ENCODE assay signal across 1 cellular context in genomic region chr7:15839415-15840100, GRCh38.
TF ChIP-seq lines count a peak whose summit lies in the region.

No MANE protein-coding gene starts in this region.

TF ChIP-seq in H1, 55 proteins besides CTCF, POLR2A, EP300 and RAD21 (continued from another document):
- TF ChIP-seq CHD7 (IDR thresholded peaks at IDR 0.05; ENCODE audit: insufficient replicate concordance, low read length): no peak
- TF ChIP-seq SP1 (IDR thresholded peaks at IDR 0.05; ENCODE audit: low read depth, low read length): peak; percentile 74
- no peak for TF ChIP-seq BRCA1 (IDR thresholded peaks at IDR 0.05; ENCODE audit: low read depth, low read length)
- 0 out of 2 replicates have a peak, but pooled peaks have one; percentile 66 for TF ChIP-seq TCF12 (IDR thresholded peaks at IDR 0.05; ENCODE audit: low read depth, low read length)
- peak; percentile 99 for TF ChIP-seq ASH2L (IDR thresholded peaks at IDR 0.05; ENCODE audit: low read length)
- TF ChIP-seq TAF1 (IDR thresholded peaks at IDR 0.05; ENCODE audit: low read depth, low read length): no peak
- TF ChIP-seq TEAD4 (IDR thresholded peaks at IDR 0.05; ENCODE audit: low read depth, low read length): peak; percentile 84
